8 cellular contexts compared by ENCODE assay signal in genomic region chr6:163414117-163414366, GRCh38. TPM values are rescaled to one million over a fixed set of nuclear protein-coding genes. Genes with fewer than 3 reads are reported as not detected.
A peak's percentile ranks its signal among the peaks of the same experiment; 100 is the strongest.
DNase-seq lines count a peak whose midpoint lies in the region; ATAC-seq and TF ChIP-seq lines count a peak whose summit lies in the region.

No MANE protein-coding gene starts in this region.

- intact Hi-C loops in ovary (cut with DNase I), result no loop called here

- H3K27ac ChIP-seq in C4-2B (peak overlapping the region; percentile 83), OCI-LY3 (ENCODE audit: low read length) (peak overlapping the region; percentile 90), esophagus (ENCODE audit: low read depth in 2 of 2, low read length in 1 of 2) (peak overlapping the region; percentile 99), ovary (peak overlapping the region; percentile 98 to 99)

- TF ChIP-seq POLR2A in ovary (IDR thresholded peaks at IDR 0.05), result no peak

- H3K27me3 ChIP-seq in OCI-LY3 (ENCODE audit: low read depth, low read length) (no peaks in the 10 kb centered on the region), esophagus (ENCODE audit: control insufficient read depth in 1 of 2, insufficient read depth in 2 of 2, low read length in 2 of 2) (no peaks in the 10 kb centered on the region), ovary (no peaks in the 10 kb centered on the region)

- no peaks in the 10 kb centered on the region for H3K9me3 ChIP-seq in OCI-LY3 (ENCODE audit: insufficient read depth, low read length)
- H3K9me3 ChIP-seq in esophagus (ENCODE audit: control insufficient read depth in 2 of 2, insufficient read depth in 1 of 2, low read depth in 1 of 2, low read length in 1 of 2), result no peaks in the 10 kb centered on the region
- no peaks in the 10 kb centered on the region for H3K9me3 ChIP-seq in ovary

- ATAC-seq in GM21526 (IDR thresholded peaks at IDR 0.05; ENCODE audit: low FRiP score, unreplicated experiment), result peak; percentile 11

- no peak for TF ChIP-seq CTCF in C4-2B (conservative IDR thresholded peaks at IDR 0.05)
- TF ChIP-seq CTCF in OCI-LY3 (IDR thresholded peaks at IDR 0.05; ENCODE audit: low read depth, low read length), result no peak
- no peak for TF ChIP-seq CTCF in ovary (IDR thresholded peaks at IDR 0.05)

- H3K4me1 ChIP-seq in OCI-LY3 (ENCODE audit: low read length) (peaks cover 26% of the 10 kb centered on the region), esophagus (ENCODE audit: control insufficient read depth in 2 of 2, insufficient read depth in 2 of 2, low read length in 1 of 2) (no peaks in the 10 kb centered on the region), ovary (ENCODE audit: insufficient read depth) (no peaks in the 10 kb centered on the region)

- TF ChIP-seq EP300 in ovary (IDR thresholded peaks at IDR 0.05), result no peak

- H2AFZ ChIP-seq in OCI-LY3 (ENCODE audit: low read depth, low read length), result no peak overlapping the region

- no peak for DNase-seq in ovary
- DNase-seq in midbrain (lab: John Stamatoyannopoulos, UW), result no peak
- no peak for DNase-seq in OCI-M1 (lab: John Stamatoyannopoulos, UW)
- DNase-seq in NOMO-1 treated with DMSO at 0.1 percent for 48 hours (lab: John Stamatoyannopoulos, UW; ENCODE audit: unreplicated experiment), result no peak

- peak overlapping the region; percentile 73 for H3K9ac ChIP-seq in OCI-LY3 (ENCODE audit: low read length)

- H3K79me2 ChIP-seq in OCI-LY3 (ENCODE audit: low read length), result peaks cover 48% of the 10 kb centered on the region

- H4K20me1 ChIP-seq in OCI-LY3 (ENCODE audit: insufficient read depth, low read length), result peaks cover 27% of the 10 kb centered on the region

- H3K4me3 ChIP-seq in OCI-LY3 (ENCODE audit: low read length) (peak overlapping the region; percentile 87), esophagus (ENCODE audit: low read depth in 1 of 2, low read length in 2 of 2) (peak overlapping the region; percentile 77 to 90), ovary (peak overlapping the region; percentile 69)

- no peak overlapping the region for H3K4me2 ChIP-seq in OCI-LY3 (ENCODE audit: low read length)

- H3K36me3 ChIP-seq in OCI-LY3 (replicated peaks; ENCODE audit: low read depth, low read length) (no peaks in the 10 kb centered on the region), esophagus (ENCODE audit: control insufficient read depth in 2 of 2, insufficient read depth in 2 of 2, low read length in 1 of 2) (no peaks in the 10 kb centered on the region), ovary (no peaks in the 10 kb centered on the region)

- WGBS in esophagus, 2 donors, result 0 to 2% methylated on average over 13 to 33 of the region's 33 CpGs
- 0 to 2% (median 1%) methylated on average over 12 to 32 of the region's 33 CpGs for WGBS in ovary, 3 donors

RNA-seq across cellular contexts. Expression of gene QKI, which starts 0.5 kb away (rescaled TPM):
- polyA plus RNA-seq in esophagus, result 10 to 100 TPM in 1 of 2 donors, 1 to 10 TPM in 1; 5.6 to 15.1 TPM
- 100 to 1,000 TPM in 6 of 7 donors, 10 to 100 TPM in 1; 88.1 to 151 (median 123) TPM for total RNA-seq in ovary
- polyA plus RNA-seq in ovary, result 10 to 100 TPM; 44.6 to 93.4 TPM
